Comparison of ENCODE assay signal across 15 cellular contexts in the genomic region with DNA sequence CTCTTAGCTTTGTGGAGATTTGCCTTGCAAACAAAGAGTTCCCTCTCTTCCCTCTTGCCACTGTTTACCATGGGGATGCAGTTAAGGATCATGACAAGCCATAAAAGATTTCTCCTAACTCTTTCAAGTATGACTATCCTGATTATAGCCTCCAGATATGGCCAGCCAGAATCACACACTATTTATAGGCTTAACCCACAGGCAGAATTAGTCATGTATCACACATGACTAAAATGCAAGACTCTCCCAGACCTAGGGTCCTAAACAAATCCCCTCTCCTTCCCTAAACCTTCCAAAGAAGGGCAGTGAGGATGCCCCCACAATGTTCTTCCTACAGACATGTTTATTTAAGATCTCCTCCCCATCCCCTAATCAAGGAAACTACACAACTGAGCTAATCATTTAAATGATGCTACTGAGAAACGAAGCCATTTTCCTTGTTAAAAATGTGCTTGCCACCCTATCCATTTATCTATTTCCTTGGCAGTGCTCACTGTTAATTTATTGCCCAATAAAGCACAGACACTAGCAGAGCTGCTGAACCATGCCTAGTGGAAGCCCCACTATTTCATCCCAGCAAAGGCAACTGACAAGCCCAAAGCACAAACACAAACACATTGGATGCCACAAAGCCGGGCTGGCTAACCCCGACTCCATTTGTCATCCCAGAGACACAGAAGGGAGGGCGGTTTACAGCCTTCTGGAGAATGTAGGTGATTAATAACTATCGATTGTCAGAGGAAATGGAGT.
DNase-seq lines count a peak whose midpoint lies in the region; ATAC-seq and TF ChIP-seq lines count a peak whose summit lies in the region.
"Had no signal": no experiment of that assay in that cellular context is flagged by ENCODE, and none has a peak within 500 bp of the region (broad histone marks: within the 10 kb centered on the region; RNA-seq: fewer than 3 reads in every experiment).

No MANE protein-coding gene starts in this region.

- H3K4me1 ChIP-seq in GM23248 (ENCODE audit: insufficient read depth) (peaks cover 30% of the 10 kb centered on the region), SJSA1 (replicated peaks) (peaks cover 14% of the 10 kb centered on the region), sigmoid colon (peaks cover 0 to 62% (median 44%) of the 10 kb centered on the region in 4 donors)
- H3K4me1 ChIP-seq: prostate gland had no signal

- H3K9ac ChIP-seq in GM23248 = peak overlapping the region; percentile 44

- no peaks in the 10 kb centered on the region for H4K20me1 ChIP-seq in GM23248 (ENCODE audit: insufficient read depth)

- peak overlapping the region; percentile 23; the same call in 1 of the 2 replicates for H3K4me3 ChIP-seq in GM23248
- H3K4me3 ChIP-seq in SJSA1 = no peak overlapping the region
- H3K4me3 ChIP-seq in sigmoid colon = no peak overlapping the region
- H3K4me3 ChIP-seq: prostate gland had no signal

- WGBS in GM23248 (ENCODE audit: low coverage in 1 of 2, low lambda C conversion rate in 2 of 2, missing lambda C conversion rate in 2 of 2), 2 experiments = 28 to 32% methylated on average over 5 of the region's 5 CpGs
- 29 to 45% methylated on average over 5 of the region's 5 CpGs for WGBS in sigmoid colon, 2 donors

- peaks cover 25% of the 10 kb centered on the region for H3F3A ChIP-seq in GM23248 (ENCODE audit: insufficient read depth)

- TF ChIP-seq EP300 in sigmoid colon (IDR thresholded peaks at IDR 0.05) = peak in 1 of 4 donors; percentile 39

- H3K27me3 ChIP-seq in GM23248 (replicated peaks; ENCODE audit: insufficient read depth) (no peaks in the 10 kb centered on the region), SJSA1 (replicated peaks) (no peaks in the 10 kb centered on the region), sigmoid colon (no peaks in the 10 kb centered on the region)

- no peaks in the 10 kb centered on the region for H3K79me2 ChIP-seq in GM23248 (ENCODE audit: insufficient read depth)

- peak overlapping the region; percentile 62 for H3K4me2 ChIP-seq in GM23248 (ENCODE audit: unreplicated experiment)

- peak; percentile 84 for DNase-seq in GM23248
- DNase-seq in SJSA1 (ENCODE audit: low read depth in 1 of 2, low spot score in 2 of 2) = peak in 1 of 2 experiments; percentile 58
- peak; percentile 56 for DNase-seq in glomerular visceral epithelial cell (ENCODE audit: extremely low spot score)
- DNase-seq in sigmoid colon = peak; percentile 80
- no peak for DNase-seq in superior temporal gyrus (ENCODE audit: extremely low spot score)
- DNase-seq in DMS114 treated with DMSO at 0.1 percent for 48 hours (lab: John Stamatoyannopoulos, UW; ENCODE audit: unreplicated experiment) = no peak
- DNase-seq: Calu3; GOT3; NCI-H2029; stimulated activated CD4-positive, alpha-beta T cell treated with anti-CD3 and anti-CD28 coated beads, Interleukin-4, amount 100 ng/mL, for 4 hours; stimulated activated naive CD8-positive, alpha-beta T cell treated with anti-CD3 and anti-CD28 coated beads, Interleukin-15, amount 100 ng/mL, for 72 hours; T-helper 9 cell had no signal

- no peak for ATAC-seq in HG02840 (IDR thresholded peaks at IDR 0.05; ENCODE audit: low FRiP score, unreplicated experiment)
- ATAC-seq in GM21576 (IDR thresholded peaks at IDR 0.05; ENCODE audit: unreplicated experiment) = no peak
- ATAC-seq: stimulated activated naive CD8-positive, alpha-beta T cell treated with anti-CD3 and anti-CD28 coated beads, Interleukin-15, amount 100 ng/mL, for 72 hours had no signal

- no peaks in the 10 kb centered on the region for H3K9me2 ChIP-seq in GM23248 (ENCODE audit: insufficient read depth)

- in situ Hi-C loops in GM23248 (cut with MboI) = no loop called here

- H3K27ac ChIP-seq in GM23248 (peak overlapping the region; percentile 81), SJSA1 (peak overlapping the region; percentile 52), sigmoid colon (peak overlapping the region in 3 of 4 donors; percentile 61 to 86 (median 78))
- H3K27ac ChIP-seq: prostate gland had no signal

- no peaks in the 10 kb centered on the region for H3K36me3 ChIP-seq in GM23248 (ENCODE audit: low read depth)
- no peaks in the 10 kb centered on the region for H3K36me3 ChIP-seq in SJSA1
- no peaks in the 10 kb centered on the region for H3K36me3 ChIP-seq in sigmoid colon
- H3K36me3 ChIP-seq: prostate gland had no signal

- no peak for TF ChIP-seq CTCF in sigmoid colon (IDR thresholded peaks at IDR 0.05)

- H3K9me3 ChIP-seq in GM23248 (ENCODE audit: low read depth) (no peaks in the 10 kb centered on the region), SJSA1 (replicated peaks) (no peaks in the 10 kb centered on the region), sigmoid colon (no peaks in the 10 kb centered on the region)
- H3K9me3 ChIP-seq: prostate gland had no signal

- H2AFZ ChIP-seq in GM23248 = peak overlapping the region; percentile 37

- no peak for TF ChIP-seq POLR2A in sigmoid colon (IDR thresholded peaks at IDR 0.05)

- intact Hi-C loops in sigmoid colon (cut with DNase I) = no loop called here

Comparison
In these comparisons a context has a peak if more than half of its experiments do, and no peak if none do; other contexts are left out.
1. DNase-seq: peak in GM23248 (single experiment), glomerular visceral epithelial cell (single experiment) and sigmoid colon (single experiment); none in superior temporal gyrus (single experiment) and DMS114 treated with DMSO at 0.1 percent for 48 hours (single experiment).
2. Peak in every context shown above with its lines, with median percentiles within 50 percentile points of each other: H3K27ac ChIP-seq.